Comparison of ENCODE assay signal across 21 cellular contexts in genomic region chr18:2900742-2901404, GRCh38. TPM values are rescaled to one million over a fixed set of nuclear protein-coding genes. Genes with fewer than 3 reads are reported as not detected.
A peak's percentile ranks its signal among the peaks of the same experiment; 100 is the strongest.
DNase-seq lines count a peak whose midpoint lies in the region; ATAC-seq and TF ChIP-seq lines count a peak whose summit lies in the region.
"Had no signal": no experiment of that assay in that cellular context is flagged by ENCODE, and none has a peak within 500 bp of the region (broad histone marks: within the 10 kb centered on the region; RNA-seq: fewer than 3 reads in every experiment).

No MANE protein-coding gene starts in this region.

- 73 to 77% (median 74%) methylated on average over 7 of the region's 7 CpGs for WGBS in heart left ventricle, 4 donors

- H3K36me3 Mint-ChIP-seq in activated T-helper 17 cell treated with anti-CD3 and anti-CD28 coated beads, Interleukin-2, amount 50 U/mL, for 72 hours (ENCODE audit: low read depth): no peaks in the 10 kb centered on the region
- H3K36me3 Mint-ChIP-seq: CD8-positive, alpha-beta T cell had no signal

- TF ChIP-seq CTCF in heart left ventricle (IDR thresholded peaks at IDR 0.05): no peak
- no peak for TF ChIP-seq CTCF in right atrium auricular region (IDR thresholded peaks at IDR 0.05)
- no peak for TF ChIP-seq CTCF in Peyer's patch (IDR thresholded peaks at IDR 0.05)

- H3K9me3 ChIP-seq in heart left ventricle: no peaks in the 10 kb centered on the region
- H3K9me3 ChIP-seq in right atrium auricular region: no peaks in the 10 kb centered on the region
- no peaks in the 10 kb centered on the region for H3K9me3 ChIP-seq in Peyer's patch
- H3K9me3 ChIP-seq: mucosa of descending colon had no signal

- H3K4me1 ChIP-seq in heart left ventricle: peaks cover 8 to 68% (median 33%) of the 10 kb centered on the region in 12 donors
- peaks cover 0 to 45% of the 10 kb centered on the region in 2 donors for H3K4me1 ChIP-seq in right atrium auricular region
- no peaks in the 10 kb centered on the region for H3K4me1 ChIP-seq in Peyer's patch
- H3K4me1 ChIP-seq: foreskin keratinocyte had no signal

- H3K27ac Mint-ChIP-seq in activated T-helper 17 cell treated with anti-CD3 and anti-CD28 coated beads, Interleukin-2, amount 50 U/mL, for 72 hours: peak overlapping the region; percentile 28
- H3K27ac Mint-ChIP-seq: activated T-helper 1 cell treated with anti-CD3 and anti-CD28 coated beads, Interleukin-12 subunit alpha, Interleukin-12 subunit beta, Interleukin-2, Interleukin-4 antibody, amounts not matched to agents 30 ng/mL and 10 ng/mL and 1 ng/mL, durations not matched to agents 14 hours and 24 hours and 36 hours; CD8-positive, alpha-beta T cell; GM23338 had no signal

- H3K36me3 ChIP-seq in heart left ventricle (no peaks in the 10 kb centered on the region), right atrium auricular region (no peaks in the 10 kb centered on the region), Peyer's patch (no peaks in the 10 kb centered on the region)
- H3K36me3 ChIP-seq: brain microvascular endothelial cell had no signal

- H3K4me3 ChIP-seq in heart left ventricle (no peak overlapping the region), right atrium auricular region (no peak overlapping the region), Peyer's patch (no peak overlapping the region)
- H3K4me3 ChIP-seq: GM23338, mucosa of descending colon had no signal

- no peak for TF ChIP-seq POLR2A in heart left ventricle (IDR thresholded peaks at IDR 0.05)
- TF ChIP-seq POLR2A in Peyer's patch (IDR thresholded peaks at IDR 0.05): no peak

- intact Hi-C loops in heart left ventricle (cut with DNase I): loop anchor here in 6 of 10 donors (5.0 to 10.0 kb wide), 5 partner anchors 44 to 126 kb away; partner anchors contain the start of gene EMILIN2 (in 2 of the 6)

- H3K27ac ChIP-seq in heart left ventricle: peak overlapping the region in 9 of 12 donors; percentile 9 to 78 (median 52)
- H3K27ac ChIP-seq in right atrium auricular region: peak overlapping the region in 1 of 2 donors; percentile 27
- no peak overlapping the region for H3K27ac ChIP-seq in Peyer's patch
- H3K27ac ChIP-seq: brain microvascular endothelial cell, foreskin keratinocyte had no signal

- H3K4me3 Mint-ChIP-seq in activated T-helper 17 cell treated with anti-CD3 and anti-CD28 coated beads, Interleukin-2, amount 50 U/mL, for 72 hours: no peak overlapping the region
- H3K4me3 Mint-ChIP-seq: activated T-helper 1 cell treated with anti-CD3 and anti-CD28 coated beads, Interleukin-12 subunit alpha, Interleukin-12 subunit beta, Interleukin-2, Interleukin-4 antibody, amounts not matched to agents 30 ng/mL and 10 ng/mL and 1 ng/mL, durations not matched to agents 14 hours and 24 hours and 36 hours; CD8-positive, alpha-beta T cell; GM23338 had no signal

- no peaks in the 10 kb centered on the region for H3K9me3 Mint-ChIP-seq in activated T-helper 17 cell treated with anti-CD3 and anti-CD28 coated beads, Interleukin-2, amount 50 U/mL, for 72 hours
- H3K9me3 Mint-ChIP-seq: CD8-positive, alpha-beta T cell had no signal

- DNase-seq in heart left ventricle (no peak), right atrium auricular region (ENCODE audit: low spot score) (no peak), left lobe of liver (ENCODE audit: low spot score) (peak; percentile 35), Peyer's patch (no peak), NCI-H1105 treated with DMSO at 0.1 percent for 48 hours (lab: John Stamatoyannopoulos, UW) (no peak)
- DNase-seq: brain microvascular endothelial cell; CD8-positive, alpha-beta T cell; cortex of kidney; foreskin keratinocyte; mucosa of descending colon; NCI-H1092 treated with DMSO at 0.1 percent for 48 hours; NCI-H2107; NCI-H526; stimulated activated CD4-positive, alpha-beta T cell treated with anti-CD3 and anti-CD28 coated beads, Interleukin-12 subunit alpha, Interleukin-12 subunit beta, amount 100 ng/mL, for 4 hours; stimulated activated CD8-positive, alpha-beta memory T cell treated with anti-CD3 and anti-CD28 coated beads, Interleukin-4, amount 100 ng/mL, for 48 hours; T1000 had no signal

- ATAC-seq in heart left ventricle (peak in 2 of 4 donors; percentile 6 to 12), left lobe of liver (no peak), GM18868 (IDR thresholded peaks at IDR 0.05; ENCODE audit: unreplicated experiment) (no peak)
- no peak for ATAC-seq in activated T-helper 17 cell treated with anti-CD3 and anti-CD28 coated beads, Interleukin-2, amount 50 U/mL, for 72 hours (replicated peaks)
- ATAC-seq: activated CD4-positive, CD25-positive, alpha-beta regulatory T cell treated with anti-CD3 and anti-CD28 coated beads, Interleukin-2, amount 50 U/mL, for 24 hours; CD8-positive, alpha-beta T cell; foreskin keratinocyte; GM23338; mucosa of descending colon had no signal

- H3K4me1 Mint-ChIP-seq in activated T-helper 17 cell treated with anti-CD3 and anti-CD28 coated beads, Interleukin-2, amount 50 U/mL, for 72 hours: peaks cover 7% of the 10 kb centered on the region

- peaks cover 0 to 7% (median 0%) of the 10 kb centered on the region in 9 donors for H3K27me3 ChIP-seq in heart left ventricle
- H3K27me3 ChIP-seq in right atrium auricular region: no peaks in the 10 kb centered on the region
- H3K27me3 ChIP-seq in Peyer's patch: no peaks in the 10 kb centered on the region
- H3K27me3 ChIP-seq: brain microvascular endothelial cell had no signal

- no peaks in the 10 kb centered on the region for H3K27me3 Mint-ChIP-seq in activated T-helper 17 cell treated with anti-CD3 and anti-CD28 coated beads, Interleukin-2, amount 50 U/mL, for 72 hours

RNA-seq across cellular contexts. Expression of gene EMILIN2, which starts 54.1 kb away (rescaled TPM):
- total RNA-seq in heart left ventricle (10 to 100 TPM; 17.8 to 71.3 (median 22.6) TPM), right atrium auricular region (10 to 100 TPM in 1 of 2 donors, 1 to 10 TPM in 1; 6.9 to 13.2 TPM), left lobe of liver (0.53 TPM), Peyer's patch (10 to 100 TPM in 2 of 4 donors, 1 to 10 TPM in 2; 6.8 to 54.5 (median 12.8) TPM)
- 10 to 100 TPM; 14.4 to 38.2 TPM for polyA plus RNA-seq in heart left ventricle
- total RNA-seq in activated T-helper 17 cell treated with anti-CD3 and anti-CD28 coated beads, Interleukin-2, amount 50 U/mL, for 72 hours: 10 to 100 TPM; 20.7 to 28.8 TPM

Comparison
In these comparisons a context has a peak if more than half of its experiments do, and no peak if none do; other contexts are left out.
1. H3K27ac ChIP-seq: peak in heart left ventricle (9 of 12); none in Peyer's patch (0 of 4).